ENCODE assay signal across 8 cellular contexts in genomic region chr17:4940625-4941021, GRCh38.
A peak's percentile ranks its signal among the peaks of the same experiment; 100 is the strongest.
DNase-seq lines count a peak whose midpoint lies in the region; ATAC-seq and TF ChIP-seq lines count a peak whose summit lies in the region.

No MANE protein-coding gene starts in this region.

- H3K4me3 ChIP-seq in GM12865 (ENCODE audit: low read depth, low read length) (peak overlapping the region; percentile 97), muscle layer of colon (ENCODE audit: low read depth in 1 of 2, low read length in 2 of 2) (peak overlapping the region; percentile 92 to 97)

- peak overlapping the region; percentile 94 for H3K9ac ChIP-seq in muscle layer of colon (ENCODE audit: low read length)

- H3K4me1 ChIP-seq in muscle layer of colon (ENCODE audit: insufficient read depth, low read length): peaks cover 58% of the 10 kb centered on the region

- no peak for ATAC-seq in GM18909 (IDR thresholded peaks at IDR 0.05; ENCODE audit: poor library complexity, unreplicated experiment)

- H3K27ac ChIP-seq in cingulate gyrus (ENCODE audit: low read depth, low read length) (peak overlapping the region; percentile 95), muscle layer of colon (ENCODE audit: low read depth, low read length) (peak overlapping the region; percentile 97)

- no peaks in the 10 kb centered on the region for H3K27me3 ChIP-seq in muscle layer of colon (ENCODE audit: control insufficient read depth in 1 of 2, insufficient read depth in 2 of 2, low read length in 2 of 2)

- no peaks in the 10 kb centered on the region for H3K9me3 ChIP-seq in muscle layer of colon (ENCODE audit: low read length)

- H3K36me3 ChIP-seq in muscle layer of colon (ENCODE audit: insufficient read depth, low read length): peaks cover 64% of the 10 kb centered on the region

- DNase-seq in GM12865 (ENCODE audit: low read depth) (peak; percentile 67), T-helper 1 cell (peak in 3 of 5 donors; percentile 31 to 56 (median 42)), AG08396 (ENCODE audit: low spot score) (no peak), putamen (ENCODE audit: low spot score) (no peak), Ammon's horn (ENCODE audit: low spot score) (no peak)

- TF ChIP-seq CTCF in GM12865 (IDR thresholded peaks at IDR 0.05; ENCODE audit: insufficient read depth, low read depth, low read length, missing control alignments): no peak

Comparison
In these comparisons a context has a peak if more than half of its experiments do, and no peak if none do; other contexts are left out.
1. DNase-seq: peak in GM12865 (single experiment) and T-helper 1 cell (3 of 5); none in AG08396 (single experiment), putamen (single experiment) and Ammon's horn (single experiment).